9 cellular contexts compared by ENCODE assay signal in the genomic region with DNA sequence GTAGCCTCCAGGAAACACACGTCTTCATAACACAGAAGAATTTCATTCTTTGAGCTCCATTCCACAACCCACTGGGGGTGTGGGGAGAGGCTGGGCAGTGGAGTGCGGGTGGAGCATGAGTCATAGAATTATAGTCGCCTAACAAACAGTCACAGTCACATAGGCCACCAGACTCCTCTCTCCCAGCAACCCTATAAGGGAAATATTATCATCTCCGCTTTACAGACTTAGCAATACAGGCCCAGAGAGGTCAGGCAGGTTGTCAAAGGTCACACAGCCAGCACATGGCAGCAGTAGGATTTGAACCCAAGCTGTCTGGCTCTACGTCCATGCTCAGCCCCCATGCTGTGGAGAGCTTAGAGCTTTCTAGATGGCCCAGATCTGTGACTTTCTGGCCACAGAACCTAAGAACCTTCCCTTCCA. TPM values are rescaled to one million over a fixed set of nuclear protein-coding genes. Genes with fewer than 3 reads are reported as not detected.
A peak's percentile ranks its signal among the peaks of the same experiment; 100 is the strongest.
DNase-seq lines count a peak whose midpoint lies in the region; ATAC-seq lines count a peak whose summit lies in the region.
"Had no signal": no experiment of that assay in that cellular context is flagged by ENCODE, and none has a peak within 500 bp of the region (broad histone marks: within the 10 kb centered on the region; RNA-seq: fewer than 3 reads in every experiment).

No MANE protein-coding gene starts in this region.

- H3K9ac ChIP-seq in GM23248: no peak overlapping the region

- no peaks in the 10 kb centered on the region for H3K36me3 ChIP-seq in GM23248 (ENCODE audit: low read depth)
- H3K36me3 ChIP-seq in SJSA1: no peaks in the 10 kb centered on the region

- H3K9me2 ChIP-seq in GM23248 (ENCODE audit: insufficient read depth): no peaks in the 10 kb centered on the region

- no peaks in the 10 kb centered on the region for H3K79me2 ChIP-seq in GM23248 (ENCODE audit: insufficient read depth)

- no peak overlapping the region for H3K4me2 ChIP-seq in GM23248 (ENCODE audit: unreplicated experiment)

- in situ Hi-C loops in GM23248 (cut with MboI): no loop called here

- no peak overlapping the region for H3K4me3 Mint-ChIP-seq in stimulated activated effector memory CD8-positive, alpha-beta T cell treated with anti-CD3 and anti-CD28 coated beads, Interleukin-12 subunit alpha, Interleukin-12 subunit beta, amount 100 ng/mL, for 72 hours

- H3K4me1 ChIP-seq in GM23248 (ENCODE audit: insufficient read depth): peaks cover 12% of the 10 kb centered on the region
- peaks cover 36% of the 10 kb centered on the region for H3K4me1 ChIP-seq in SJSA1 (replicated peaks)

- WGBS in GM23248 (ENCODE audit: low coverage in 1 of 2, low lambda C conversion rate in 2 of 2, missing lambda C conversion rate in 2 of 2), 2 experiments: 23 to 31% methylated on average over 5 of the region's 5 CpGs

- H3K4me3 ChIP-seq in GM23248: no peak overlapping the region
- H3K4me3 ChIP-seq in SJSA1: no peak overlapping the region

- no peaks in the 10 kb centered on the region for H3K9me3 Mint-ChIP-seq in stimulated activated effector memory CD8-positive, alpha-beta T cell treated with anti-CD3 and anti-CD28 coated beads, Interleukin-12 subunit alpha, Interleukin-12 subunit beta, amount 100 ng/mL, for 72 hours

- ATAC-seq in left ventricle myocardium superior (peak; percentile 40), HG02759 (IDR thresholded peaks at IDR 0.05; ENCODE audit: unreplicated experiment) (no peak)
- peak; percentile 88 for ATAC-seq in stimulated activated effector memory CD8-positive, alpha-beta T cell treated with anti-CD3 and anti-CD28 coated beads, Interleukin-12 subunit alpha, Interleukin-12 subunit beta, amount 100 ng/mL, for 72 hours

- intact Hi-C loops in left ventricle myocardium superior (cut with micrococcal nuclease): no loop called here

- H3K4me1 Mint-ChIP-seq in stimulated activated effector memory CD8-positive, alpha-beta T cell treated with anti-CD3 and anti-CD28 coated beads, Interleukin-12 subunit alpha, Interleukin-12 subunit beta, amount 100 ng/mL, for 72 hours: peaks cover 16% of the 10 kb centered on the region

- H2AFZ ChIP-seq in GM23248: no peak overlapping the region

- no peaks in the 10 kb centered on the region for H3K36me3 Mint-ChIP-seq in stimulated activated effector memory CD8-positive, alpha-beta T cell treated with anti-CD3 and anti-CD28 coated beads, Interleukin-12 subunit alpha, Interleukin-12 subunit beta, amount 100 ng/mL, for 72 hours

- peak overlapping the region; percentile 55 for H3K27ac Mint-ChIP-seq in stimulated activated effector memory CD8-positive, alpha-beta T cell treated with anti-CD3 and anti-CD28 coated beads, Interleukin-12 subunit alpha, Interleukin-12 subunit beta, amount 100 ng/mL, for 72 hours

- no peak overlapping the region for H3K27ac ChIP-seq in GM23248
- H3K27ac ChIP-seq in SJSA1: peak overlapping the region; percentile 27

- H3K27me3 ChIP-seq in GM23248 (replicated peaks; ENCODE audit: insufficient read depth) (no peaks in the 10 kb centered on the region), SJSA1 (replicated peaks) (no peaks in the 10 kb centered on the region)

- no peaks in the 10 kb centered on the region for H4K20me1 ChIP-seq in GM23248 (ENCODE audit: insufficient read depth)

- 0 out of 2 replicates have a peak, but pooled peaks cover 5% of the 10 kb centered on the region for H3F3A ChIP-seq in GM23248 (ENCODE audit: insufficient read depth)

- peak; percentile 50 for DNase-seq in GM23248
- peak; percentile 62 to 66 for DNase-seq in SJSA1 (ENCODE audit: low read depth in 1 of 2, low spot score in 2 of 2)
- no peak for DNase-seq in left ventricle myocardium superior
- DNase-seq in stimulated activated effector memory CD8-positive, alpha-beta T cell treated with anti-CD3 and anti-CD28 coated beads, Interleukin-12 subunit alpha, Interleukin-12 subunit beta, amount 100 ng/mL, for 72 hours (ENCODE audit: low spot score in 2 of 2): no peak
- DNase-seq in NCI-H1048 (lab: John Stamatoyannopoulos, UW): no peak
- no peak for DNase-seq in NCI-H2107 (lab: John Stamatoyannopoulos, UW)
- DNase-seq in amniotic stem cell (lab: John Stamatoyannopoulos, UW): no peak
- DNase-seq: NCI-H1105 had no signal

- H3K9me3 ChIP-seq in GM23248 (ENCODE audit: low read depth): no peaks in the 10 kb centered on the region
- H3K9me3 ChIP-seq in SJSA1 (replicated peaks): no peaks in the 10 kb centered on the region

RNA-seq across cellular contexts. Expression of a gene that starts 10.6 kb away (rescaled TPM):
- 83.2 and 92.1 TPM in 2 replicates for total RNA-seq in GM23248 (2014; rRNA removed; shearing (Covaris generic))
- polyA plus RNA-seq in GM23248 (2016; fragmentation: Nextera tagmentation; extraction: Ambion mirVana): 150 and 159 TPM in 2 replicates
- total RNA-seq in SJSA1 (2014; rRNA removed; shearing (Covaris generic)): 50.8 and 83.4 TPM in 2 replicates
- total RNA-seq in left ventricle myocardium superior: 70.8 TPM

Comparison
In these comparisons a context has a peak if more than half of its experiments do, and no peak if none do; other contexts are left out.
1. DNase-seq: peak in GM23248 (single experiment) and SJSA1 (2 of 2); none in left ventricle myocardium superior (single experiment), stimulated activated effector memory CD8-positive, alpha-beta T cell treated with anti-CD3 and anti-CD28 coated beads, Interleukin-12 subunit alpha, Interleukin-12 subunit beta, amount 100 ng/mL, for 72 hours (0 of 2), NCI-H1048 (single experiment), NCI-H2107 (single experiment) and amniotic stem cell (single experiment).